ENCODE assay signal across 23 cellular contexts in genomic region chr2:235864746-235865535, GRCh38.
DNase-seq lines count a peak whose midpoint lies in the region; ATAC-seq and TF ChIP-seq lines count a peak whose summit lies in the region.
"Had no signal": no experiment of that assay in that cellular context is flagged by ENCODE, and none has a peak within 500 bp of the region (broad histone marks: within the 10 kb centered on the region; RNA-seq: fewer than 3 reads in every experiment).

No MANE protein-coding gene starts in this region.

- intact Hi-C loops in prostate gland (cut with DNase I): no loop called here

- H3K36me3 ChIP-seq in brain microvascular endothelial cell (replicated peaks) (no peaks in the 10 kb centered on the region), prostate gland (no peaks in the 10 kb centered on the region)
- H3K36me3 ChIP-seq: HAP-1, lower lobe of right lung had no signal

- H3K27ac Mint-ChIP-seq in H9: no peak overlapping the region; a peak in 1 of 7 replicates
- H3K27ac Mint-ChIP-seq: naive B cell; stimulated activated naive B cell treated with anti-CD40 and anti-IgM and Interleukin-4, amounts not matched to agents 10 μg/mL and 1 μg/mL and 100 μg/mL, for 72 hours had no signal

- no peak overlapping the region for H3K27ac ChIP-seq in H9 (ENCODE audit: insufficient read length, low read depth, low read length)
- H3K27ac ChIP-seq in brain microvascular endothelial cell: no peak overlapping the region
- H3K27ac ChIP-seq in prostate gland: no peak overlapping the region
- H3K27ac ChIP-seq: epithelial cell of prostate, HL-60, lower lobe of right lung had no signal

- H3K36me3 Mint-ChIP-seq in H9 (ENCODE audit: insufficient read depth in 1 of 3, low read depth in 3 of 3): peaks cover 0 to 3% (median 2%) of the 10 kb centered on the region in 3 experiments; a peak in 2 of 7 replicates
- H3K36me3 Mint-ChIP-seq: CD4-positive, CD25-positive, alpha-beta regulatory T cell; naive B cell had no signal

- no peak overlapping the region for H2BK5ac ChIP-seq in H9 (ENCODE audit: insufficient read length, low read length)

- POLR2A ChIA-PET in AG04449 (lab: Yijun Ruan, JAX): no interaction called here

- H2BK120ac ChIP-seq in H9 (ENCODE audit: low read depth, low read length, poor library complexity, severe bottlenecking): no peak overlapping the region

- H2AFZ ChIP-seq in H9 (ENCODE audit: low read length): no peak overlapping the region

- no peak overlapping the region for H3K4me2 ChIP-seq in H9 (ENCODE audit: insufficient read depth, insufficient read length, low read length)

- no peak overlapping the region for H2BK15ac ChIP-seq in H9 (ENCODE audit: low read depth, low read length)

- peaks cover 29 to 44% of the 10 kb centered on the region in 2 experiments for H3K4me1 Mint-ChIP-seq in H9
- H3K4me1 Mint-ChIP-seq: CD4-positive, CD25-positive, alpha-beta regulatory T cell; naive B cell; stimulated activated naive B cell treated with anti-CD40 and anti-IgM and Interleukin-4, amounts not matched to agents 10 μg/mL and 1 μg/mL and 100 μg/mL, for 72 hours had no signal

- TF ChIP-seq POLR2A in prostate gland (IDR thresholded peaks at IDR 0.05): no peak

- in situ Hi-C loops in brain microvascular endothelial cell (cut with HindIII; ENCODE audit: low pct_ligation_motif_present, low sequenced_read_pairs): no loop called here

- H3K4me3 ChIP-seq in AG04449 (ENCODE audit: low read depth, low read length) (peak overlapping the region; percentile 30), brain microvascular endothelial cell (ENCODE audit: low read depth, low read length) (peak overlapping the region; percentile 24), prostate gland (no peak overlapping the region)
- H3K4me3 ChIP-seq: HAP-1, lower lobe of right lung had no signal

- no peak overlapping the region for H2AK5ac ChIP-seq in H9 (ENCODE audit: insufficient read length, low read length)

- no peak overlapping the region for H4K91ac ChIP-seq in H9 (ENCODE audit: insufficient read length, low read depth, low read length)

- peak; percentile 10 for DNase-seq in AG04449 (ENCODE audit: low read depth, low spot score)
- no peak for DNase-seq in H9
- no peak for DNase-seq in brain microvascular endothelial cell
- peak; percentile 53 for DNase-seq in iris pigment epithelial cell (ENCODE audit: low read depth)
- DNase-seq in NAMALWA (ENCODE audit: low spot score): no peak
- DNase-seq in prostate gland (ENCODE audit: low spot score): no peak
- DNase-seq: activated CD4-positive, alpha-beta T cell treated with anti-CD3 and anti-CD28 coated beads, Interleukin-2, amount 50 U/mL, for 1 hour; activated naive CD4-positive, alpha-beta T cell treated with Interleukin-2 at 50 U/mL for 16 hours; CD4-positive, CD25-positive, alpha-beta regulatory T cell; DMS53; glutamatergic neuron; lower lobe of right lung; naive B cell; NCI-H2029; NCI-H510A treated with DMSO at 0.1 percent for 48 hours; stimulated activated CD4-positive, alpha-beta T cell treated with anti-CD3 and anti-CD28 coated beads, Interleukin-15, amount 100 ng/mL, for 24 hours; stimulated activated naive B cell treated with anti-CD40 and anti-IgM and Interleukin-4, amounts not matched to agents 10 μg/mL and 1 μg/mL and 100 μg/mL, for 72 hours; SW 1271 had no signal

- no peak overlapping the region for H3K9ac ChIP-seq in H9 (ENCODE audit: extremely low read depth, insufficient read length, low read length)

- no peak overlapping the region for H4K8ac ChIP-seq in H9 (replicated peaks; ENCODE audit: insufficient read length, low read depth, low read length)

- no peaks in the 10 kb centered on the region for H3K79me2 ChIP-seq in H9 (ENCODE audit: insufficient read depth, low read length)

- no peaks in the 10 kb centered on the region for H3K23me2 ChIP-seq in H9 (ENCODE audit: insufficient read length, low read depth, low read length, poor library complexity, severe bottlenecking)

- H4K5ac ChIP-seq in H9 (ENCODE audit: insufficient read length, low read depth, low read length): no peak overlapping the region

- peak overlapping the region; percentile 45; the same call in 1 of the 2 replicates for H3K14ac ChIP-seq in H9 (ENCODE audit: insufficient read depth, low read length)

- H3T11ph ChIP-seq in H9 (ENCODE audit: low read length): no peak overlapping the region

- H3K9me3 ChIP-seq in H9 (ENCODE audit: control insufficient read depth, low read depth, low read length) (no peaks in the 10 kb centered on the region), prostate gland (no peaks in the 10 kb centered on the region)
- H3K9me3 ChIP-seq: HAP-1 had no signal

- H3K27me3 ChIP-seq in H9 (ENCODE audit: insufficient read depth, low read length) (no peaks in the 10 kb centered on the region), brain microvascular endothelial cell (replicated peaks) (no peaks in the 10 kb centered on the region), prostate gland (replicated peaks; ENCODE audit: insufficient read depth) (no peaks in the 10 kb centered on the region)

- H3K27me3 Mint-ChIP-seq in H9 (ENCODE audit: low read depth): no peaks in the 10 kb centered on the region
- H3K27me3 Mint-ChIP-seq: CD4-positive, CD25-positive, alpha-beta regulatory T cell had no signal

- no peaks in the 10 kb centered on the region for H4K20me1 ChIP-seq in H9 (ENCODE audit: control insufficient read depth, insufficient read depth, insufficient read length)

- H3K79me1 ChIP-seq in H9 (ENCODE audit: insufficient read depth, low read depth, low read length, poor library complexity, severe bottlenecking): no peaks in the 10 kb centered on the region

- no peak overlapping the region for H3K56ac ChIP-seq in H9 (ENCODE audit: insufficient read length, low read depth, low read length)

- H2BK12ac ChIP-seq in H9 (ENCODE audit: insufficient read length, low read depth, low read length): no peak overlapping the region

- H3K18ac ChIP-seq in H9 (ENCODE audit: insufficient read length, low read depth, low read length): no peak overlapping the region

- H3K9me3 Mint-ChIP-seq in H9: peaks cover under 1 to 2% of the 10 kb centered on the region in 2 experiments; a peak in 3 of 5 replicates
- H3K9me3 Mint-ChIP-seq: naive B cell had no signal

- ATAC-seq in HG03378 (IDR thresholded peaks at IDR 0.05; ENCODE audit: unreplicated experiment) (no peak), GM21381 (IDR thresholded peaks at IDR 0.05; ENCODE audit: unreplicated experiment) (no peak)
- ATAC-seq: lower lobe of right lung; stimulated activated naive B cell treated with anti-CD40 and anti-IgM and Interleukin-4, amounts not matched to agents 10 μg/mL and 1 μg/mL and 100 μg/mL, for 72 hours had no signal

- no peak overlapping the region for H2BK20ac ChIP-seq in H9 (ENCODE audit: low read depth, low read length, poor library complexity, severe bottlenecking)

- H3K23ac ChIP-seq in H9 (ENCODE audit: insufficient read length, low read depth, low read length): no peak overlapping the region

- CTCF ChIA-PET in AG04449 (lab: Yijun Ruan, JAX): interaction anchor here (1.2 kb wide), 1 partner anchor 71 kb away, joined by 3 read pairs; no protein-coding TSS in a partner anchor

- no peak overlapping the region for H3K4ac ChIP-seq in H9 (ENCODE audit: low read depth, low read length)

- no CpG with 5 or more reads among the region's 29 CpGs for WGBS in H9 (ENCODE audit: extremely low coverage, insufficient read length, low lambda C conversion rate)
- 67% methylated on average over 29 of the region's 29 CpGs for WGBS in prostate gland

- H3K4me1 ChIP-seq in H9 (ENCODE audit: insufficient read depth, low read length) (peaks cover 9% of the 10 kb centered on the region; the same call in 1 of the 2 replicates), prostate gland (replicated peaks) (no peaks in the 10 kb centered on the region)
- H3K4me1 ChIP-seq: lower lobe of right lung had no signal

- TF ChIP-seq CTCF in AG04449 (IDR thresholded peaks at IDR 0.05; ENCODE audit: insufficient read depth, low read length, missing control alignments): no peak
- TF ChIP-seq CTCF in H9 (conservative IDR thresholded peaks at IDR 0.05): no peak
- no peak for TF ChIP-seq CTCF in brain microvascular endothelial cell (IDR thresholded peaks at IDR 0.05; ENCODE audit: low read depth, low read length, missing control alignments)
- no peak for TF ChIP-seq CTCF in prostate gland (IDR thresholded peaks at IDR 0.05)

- H3K4me3 Mint-ChIP-seq in H9: no peak overlapping the region
- H3K4me3 Mint-ChIP-seq: CD4-positive, CD25-positive, alpha-beta regulatory T cell; stimulated activated naive B cell treated with anti-CD40 and anti-IgM and Interleukin-4, amounts not matched to agents 10 μg/mL and 1 μg/mL and 100 μg/mL, for 72 hours had no signal

Comparison
In these comparisons a context has a peak if more than half of its experiments do, and no peak if none do; other contexts are left out.
1. DNase-seq: peak in AG04449 (single experiment) and iris pigment epithelial cell (single experiment); none in H9 (single experiment), brain microvascular endothelial cell (single experiment), NAMALWA (single experiment) and prostate gland (single experiment).
2. H3K4me3 ChIP-seq: peak in AG04449 (single experiment) and brain microvascular endothelial cell (single experiment); none in prostate gland (0 of 2).